24 cellular contexts compared by ENCODE assay signal in genomic region chr1:11997081-11997851, GRCh38.
"Had no signal": no experiment of that assay in that cellular context is flagged by ENCODE, and none has a peak within 500 bp of the region (broad histone marks: within the 10 kb centered on the region; RNA-seq: fewer than 3 reads in every experiment).

No MANE protein-coding gene starts in this region.

- H3K9me3 ChIP-seq: esophagus squamous epithelium, lower lobe of right lung, suprapubic skin, tibial artery had no signal

- H2AFZ ChIP-seq: neural progenitor cell had no signal

- H3K27ac ChIP-seq: esophagus squamous epithelium, lower lobe of right lung, neural progenitor cell, suprapubic skin, tibial artery had no signal

- H3K4me3 ChIP-seq: esophagus squamous epithelium, lower lobe of right lung, neural progenitor cell, smooth muscle cell, suprapubic skin, tibial artery had no signal

- DNase-seq: activated B cell treated with CpG ODN at 0.5 μM for 24 hours; activated CD4-positive, alpha-beta T cell treated with anti-CD3 and anti-CD28 coated beads, Interleukin-2, amount 50 U/mL, for 1 hour; activated CD8-positive, alpha-beta T cell treated with anti-CD3 and anti-CD28 coated beads for 36 hours; activated naive CD8-positive, alpha-beta T cell treated with anti-CD3 and anti-CD28 coated beads, Interleukin-2, amount 50 U/mL, for 24 hours; activated T-cell treated with anti-CD3 and anti-CD28 coated beads, Interleukin-2, amount 50 U/mL, for 4 hours; amygdala; central memory CD4-positive, alpha-beta T cell; endodermal cell; esophagus squamous epithelium; foreskin melanocyte; lower lobe of right lung; mesendoderm; natural killer cell; retina; stimulated activated CD4-positive, alpha-beta T cell treated with anti-CD3 and anti-CD28 coated beads, Interleukin-15, amount 100 ng/mL, for 24 hours; stimulated activated CD4-positive, alpha-beta T cell treated with anti-CD3 and anti-CD28 coated beads, Interleukin-2, amount 100 ng/mL, for 24 hours; stimulated activated naive B cell treated with anti-CD40 and anti-IgM and Interleukin-4, amounts not matched to agents 10 μg/mL and 1 μg/mL and 100 μg/mL, for 72 hours; T-helper 17 cell; T1000; tibial artery had no signal

- H3K9ac ChIP-seq: neural progenitor cell had no signal

- H3K4me1 ChIP-seq: neural progenitor cell, suprapubic skin, tibial artery had no signal

- FAIRE-seq: keratinocyte had no signal

- H3K27me3 ChIP-seq: esophagus squamous epithelium, neural progenitor cell, suprapubic skin, tibial artery had no signal

- H3K4me2 ChIP-seq: neural progenitor cell, smooth muscle cell had no signal
